In genomic region chr13:22944378-22944777, GRCh38 we compare ENCODE assay signal across 14 cellular contexts.
A peak's percentile ranks its signal among the peaks of the same experiment; 100 is the strongest.
DNase-seq lines count a peak whose midpoint lies in the region; ATAC-seq and TF ChIP-seq lines count a peak whose summit lies in the region.
"Had no signal": no experiment of that assay in that cellular context is flagged by ENCODE, and none has a peak within 500 bp of the region (broad histone marks: within the 10 kb centered on the region; RNA-seq: fewer than 3 reads in every experiment).

No MANE protein-coding gene starts in this region.

- no peak overlapping the region for H2AFZ ChIP-seq in smooth muscle cell (ENCODE audit: low read depth)

- no peak for DNase-seq in GM06990 (ENCODE audit: extremely low read depth, insufficient read length)
- peak; percentile 7 for DNase-seq in NAMALWA (ENCODE audit: low spot score)
- DNase-seq in chondrocyte (ENCODE audit: low spot score): no peak
- DNase-seq in smooth muscle cell (lab: John Stamatoyannopoulos, UW; ENCODE audit: unreplicated experiment): no peak
- no peak for DNase-seq in activated CD8-positive, alpha-beta memory T cell treated with anti-CD3 and anti-CD28 coated beads, Interleukin-2, amount 50 U/mL, for 4 hours
- DNase-seq in left colon: no peak
- DNase-seq in activated CD4-positive, CD25-positive, alpha-beta regulatory T cell treated with anti-CD3 and anti-CD28 coated beads, Interleukin-2, amount 50 U/mL, for 72 hours: no peak
- DNase-seq: BE2C; CD8-positive, alpha-beta memory T cell; Kasumi-1; NCI-H1417 treated with DMSO at 0.1 percent for 48 hours; NCI-H226; NCI-H526 had no signal

- no peaks in the 10 kb centered on the region for H3K4me1 Mint-ChIP-seq in chondrocyte (ENCODE audit: low read depth)
- H3K4me1 Mint-ChIP-seq: CD8-positive, alpha-beta memory T cell had no signal

- H3K9me3 Mint-ChIP-seq in chondrocyte (ENCODE audit: low read depth): no peaks in the 10 kb centered on the region

- no peaks in the 10 kb centered on the region for H3K9me3 ChIP-seq in smooth muscle cell (replicated peaks; ENCODE audit: low read depth)
- H3K9me3 ChIP-seq: BE2C had no signal

- no peaks in the 10 kb centered on the region for H4K20me1 ChIP-seq in smooth muscle cell (ENCODE audit: low read depth)

- H3K27ac ChIP-seq in smooth muscle cell (ENCODE audit: low read depth): no peak overlapping the region

- peak; percentile 35 for TF ChIP-seq CTCF in GM06990 (IDR thresholded peaks at IDR 0.05; ENCODE audit: insufficient read depth, low read length, poor library complexity, severe bottlenecking)
- peak; percentile 26 for TF ChIP-seq CTCF in chondrocyte (IDR thresholded peaks at IDR 0.05)
- TF ChIP-seq CTCF in smooth muscle cell (IDR thresholded peaks at IDR 0.05; ENCODE audit: borderline replicate concordance, insufficient read depth, poor library complexity, severe bottlenecking): peak; percentile 5

- no peaks in the 10 kb centered on the region for H3K27me3 Mint-ChIP-seq in chondrocyte (ENCODE audit: low read depth)

- no peak overlapping the region for H3K4me3 Mint-ChIP-seq in chondrocyte (ENCODE audit: unreplicated experiment)
- H3K4me3 Mint-ChIP-seq: CD8-positive, alpha-beta memory T cell had no signal

- H3K27me3 ChIP-seq in GM06990 (replicated peaks; ENCODE audit: control insufficient read depth, insufficient read depth, low read length) (no peaks in the 10 kb centered on the region), smooth muscle cell (ENCODE audit: low read depth) (no peaks in the 10 kb centered on the region)
- H3K27me3 ChIP-seq: BE2C had no signal

- intact Hi-C loops in left colon (cut with DNase I, micrococcal nuclease): loop anchor here in 1 of 2 donors (10.0 kb wide), 1 partner anchor 1420 kb away; no protein-coding TSS in a partner anchor

- WGBS in smooth muscle cell (ENCODE audit: low lambda C conversion rate): 84% methylated on average over 13 of the region's 13 CpGs

- ATAC-seq in left colon: no peak
- ATAC-seq: Right ventricle myocardium inferior had no signal

- H3K36me3 ChIP-seq in GM06990 (ENCODE audit: control insufficient read depth, insufficient read depth, low read length) (no peaks in the 10 kb centered on the region), smooth muscle cell (ENCODE audit: low read depth) (no peaks in the 10 kb centered on the region)
- H3K36me3 ChIP-seq: BE2C had no signal

- no peak overlapping the region for H3K4me2 ChIP-seq in smooth muscle cell

- H3K4me3 ChIP-seq in GM06990 (replicated peaks; ENCODE audit: low read depth, low read length): no peak overlapping the region
- no peak overlapping the region for H3K4me3 ChIP-seq in smooth muscle cell

- H3K9ac ChIP-seq in smooth muscle cell (ENCODE audit: low read depth): no peak overlapping the region

- no peaks in the 10 kb centered on the region for H3K4me1 ChIP-seq in smooth muscle cell (ENCODE audit: low read depth)
- H3K4me1 ChIP-seq: BE2C had no signal

- H3K27ac Mint-ChIP-seq in chondrocyte (ENCODE audit: unreplicated experiment): no peak overlapping the region
- H3K27ac Mint-ChIP-seq: CD8-positive, alpha-beta memory T cell had no signal

- H3F3A ChIP-seq in smooth muscle cell (ENCODE audit: low read depth): no peaks in the 10 kb centered on the region

- H3K36me3 Mint-ChIP-seq in chondrocyte (ENCODE audit: low read depth): no peaks in the 10 kb centered on the region
- H3K36me3 Mint-ChIP-seq: CD8-positive, alpha-beta memory T cell had no signal

- no peaks in the 10 kb centered on the region for H3K79me2 ChIP-seq in smooth muscle cell (ENCODE audit: low read depth)
